14 cellular contexts compared by ENCODE assay signal in genomic region chr3:164332856-164333802, GRCh38.
A peak's percentile ranks its signal among the peaks of the same experiment; 100 is the strongest.
DNase-seq lines count a peak whose midpoint lies in the region; ATAC-seq and TF ChIP-seq lines count a peak whose summit lies in the region.
"Had no signal": no experiment of that assay in that cellular context is flagged by ENCODE, and none has a peak within 500 bp of the region (broad histone marks: within the 10 kb centered on the region; RNA-seq: fewer than 3 reads in every experiment).

No MANE protein-coding gene starts in this region.

- H3K36me3 Mint-ChIP-seq in chondrocyte (ENCODE audit: low read depth): no peaks in the 10 kb centered on the region
- H3K36me3 Mint-ChIP-seq: CD8-positive, alpha-beta T cell had no signal

- peaks cover 24% of the 10 kb centered on the region for H3K4me1 Mint-ChIP-seq in chondrocyte (ENCODE audit: low read depth)
- H3K4me1 Mint-ChIP-seq: activated B cell treated with CpG ODN at 0.5 μM for 24 hours had no signal

- peak; percentile 51 for ATAC-seq in left lobe of liver
- ATAC-seq in aorta (ENCODE audit: low FRiP score): peak; percentile 38
- no peak for ATAC-seq in GM19397 (IDR thresholded peaks at IDR 0.05; ENCODE audit: unreplicated experiment)
- ATAC-seq: CD8-positive, alpha-beta T cell; SK-N-SH treated with all-trans-retinoic acid at 6 μM for 48 hours had no signal

- no peaks in the 10 kb centered on the region for H3K36me3 ChIP-seq in aorta (ENCODE audit: control insufficient read depth in 1 of 2, insufficient read depth in 2 of 2, low read length in 1 of 2)

- no peaks in the 10 kb centered on the region for H3K9me3 Mint-ChIP-seq in chondrocyte (ENCODE audit: low read depth)

- no peaks in the 10 kb centered on the region for H3K9me3 ChIP-seq in aorta (ENCODE audit: control insufficient read depth, low read length)

- peak overlapping the region; percentile 81 for H3K27ac Mint-ChIP-seq in chondrocyte (ENCODE audit: unreplicated experiment)
- H3K27ac Mint-ChIP-seq: activated B cell treated with CpG ODN at 0.5 μM for 24 hours; CD8-positive, alpha-beta T cell had no signal

- H3K4me3 ChIP-seq in aorta (ENCODE audit: low read length in 2 of 2) (no peak overlapping the region), dorsolateral prefrontal cortex (no peak overlapping the region)

- no peak overlapping the region for H3K4me3 Mint-ChIP-seq in chondrocyte (ENCODE audit: unreplicated experiment)
- H3K4me3 Mint-ChIP-seq: activated B cell treated with CpG ODN at 0.5 μM for 24 hours; CD8-positive, alpha-beta T cell had no signal

- DNase-seq in NCI-H2171 treated with DMSO at 0.1 percent for 48 hours (lab: John Stamatoyannopoulos, UW) (peak; percentile 29), NCI-H2171 (lab: John Stamatoyannopoulos, UW) (no peak), chondrocyte (ENCODE audit: low spot score) (no peak), left lobe of liver (ENCODE audit: low spot score) (no peak), aorta (no peak), dorsolateral prefrontal cortex (no peak)
- DNase-seq in stimulated activated CD4-positive, alpha-beta T cell treated with anti-CD3 and anti-CD28 coated beads, Interleukin-12 subunit alpha, Interleukin-12 subunit beta, amount 100 ng/mL, for 4 hours: no peak
- DNase-seq: activated B cell treated with CpG ODN at 0.5 μM for 24 hours; amygdala; CD8-positive, alpha-beta T cell; head of caudate nucleus; NCI-H146 had no signal

- H3K27me3 ChIP-seq in aorta (ENCODE audit: control insufficient read depth in 1 of 2, insufficient read depth in 2 of 2, low read length in 1 of 2) (no peaks in the 10 kb centered on the region), dorsolateral prefrontal cortex (no peaks in the 10 kb centered on the region)

- intact Hi-C loops in aorta (cut with DNase I): no loop called here
- intact Hi-C loops in dorsolateral prefrontal cortex (cut with DNase I): no loop called here

- TF ChIP-seq CTCF in chondrocyte (IDR thresholded peaks at IDR 0.05) (peak; percentile 48), dorsolateral prefrontal cortex (IDR thresholded peaks at IDR 0.05 in 54 of 56, conservative IDR thresholded peaks at IDR 0.05 in 2 of 56; ENCODE audit: low read depth in 1 of 56, partially characterized antibody in 56 of 56) (no peak)

- no peaks in the 10 kb centered on the region for H3K4me1 ChIP-seq in aorta (ENCODE audit: control insufficient read depth in 1 of 2, insufficient read depth in 2 of 2, low read length in 2 of 2)

- H3K27me3 Mint-ChIP-seq in chondrocyte (ENCODE audit: low read depth): no peaks in the 10 kb centered on the region
- H3K27me3 Mint-ChIP-seq: activated B cell treated with CpG ODN at 0.5 μM for 24 hours had no signal

- WGBS in aorta, 2 donors: 23 to 29% methylated on average over 10 of the region's 10 CpGs

- H3K27ac ChIP-seq in aorta (ENCODE audit: low read depth in 1 of 2, low read length in 2 of 2) (no peak overlapping the region), dorsolateral prefrontal cortex (no peak overlapping the region)
